ENCODE assay signal across 13 cellular contexts in the genomic region with DNA sequence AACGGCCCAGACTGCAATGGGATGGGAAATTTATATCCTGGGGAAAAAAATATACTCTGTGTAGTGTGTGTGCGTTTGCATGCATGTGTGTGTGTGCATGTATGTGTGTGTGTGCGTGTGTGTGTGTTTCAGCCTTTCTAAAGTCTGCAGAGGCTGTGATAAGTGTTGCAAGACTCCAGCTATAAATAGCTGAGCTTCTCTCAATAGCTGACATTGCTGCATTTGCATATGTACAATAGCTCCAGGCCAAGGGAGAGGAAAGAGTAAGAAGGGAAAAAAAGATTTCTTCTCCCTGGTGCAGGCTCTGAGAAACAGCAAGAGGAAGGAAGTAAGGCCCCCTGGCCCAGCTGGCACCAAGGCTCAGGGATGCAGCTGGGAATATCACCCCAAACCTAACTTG.
A peak's percentile ranks its signal among the peaks of the same experiment; 100 is the strongest.
DNase-seq lines count a peak whose midpoint lies in the region; ATAC-seq and TF ChIP-seq lines count a peak whose summit lies in the region.
"Had no signal": no experiment of that assay in that cellular context is flagged by ENCODE, and none has a peak within 500 bp of the region (broad histone marks: within the 10 kb centered on the region; RNA-seq: fewer than 3 reads in every experiment).

No MANE protein-coding gene starts in this region.

- POLR2A ChIA-PET in BJ (lab: Charles Lee) = interaction anchor here (0.6 kb wide), 1 partner anchor 76 kb away, joined by 9 read pairs; no protein-coding TSS in a partner anchor

- no peaks in the 10 kb centered on the region for H3K36me3 ChIP-seq in BJ (ENCODE audit: control insufficient read depth, insufficient read depth, low read length)
- no peaks in the 10 kb centered on the region for H3K36me3 ChIP-seq in mucosa of descending colon (ENCODE audit: low read depth)
- H3K36me3 ChIP-seq: WERI-Rb-1 had no signal

- no peak overlapping the region for H3K4me3 ChIP-seq in BJ (ENCODE audit: low read depth, low read length)
- H3K4me3 ChIP-seq in mucosa of descending colon = no peak overlapping the region

- no peaks in the 10 kb centered on the region for H3K9me3 ChIP-seq in mucosa of descending colon

- peak; percentile 53 for ATAC-seq in mucosa of descending colon
- no peak for ATAC-seq in HG02885 (IDR thresholded peaks at IDR 0.05; ENCODE audit: poor library complexity, unreplicated experiment)
- no peak for ATAC-seq in HG03095 (IDR thresholded peaks at IDR 0.05; ENCODE audit: unreplicated experiment)
- ATAC-seq: Panc1 had no signal

- TF ChIP-seq POLR2A in erythroblast (IDR thresholded peaks at IDR 0.05; ENCODE audit: low read length) = no peak

- TF ChIP-seq CTCF in BJ (IDR thresholded peaks at IDR 0.05; ENCODE audit: insufficient read depth, low read depth, low read length) (no peak), mucosa of descending colon (IDR thresholded peaks at IDR 0.05) (no peak)

- H3K27me3 ChIP-seq in BJ (ENCODE audit: control insufficient read depth, insufficient read depth, low read length) = peaks cover 25% of the 10 kb centered on the region

- DNase-seq in BJ (ENCODE audit: low read depth) (peak; percentile 22), NOMO-1 (lab: John Stamatoyannopoulos, UW; ENCODE audit: unreplicated experiment in 2 of 2) (peak; percentile 60 to 76), erythroblast (lab: John Stamatoyannopoulos, UW) (peak; percentile 21 to 40), mucosa of descending colon (peak in 1 of 3 donors; percentile 76), HuH-7 (ENCODE audit: low spot score) (no peak)
- no peak for DNase-seq in activated CD4-positive, alpha-beta T cell treated with anti-CD3 and anti-CD28 coated beads, Interleukin-2, amount 50 U/mL, for 1 hour
- DNase-seq: CD8-positive, alpha-beta memory T cell; NCI-H1092; stimulated activated naive CD4-positive, alpha-beta T cell treated with Interleukin-2 at 50 U/mL for 16 hours; WERI-Rb-1 had no signal

- H3K4me1 ChIP-seq in mucosa of descending colon (ENCODE audit: low read depth) = peaks cover 42% of the 10 kb centered on the region

- intact Hi-C loops in mucosa of descending colon (cut with DNase I, micrococcal nuclease) = no loop called here

- CTCF ChIA-PET in BJ (lab: Yijun Ruan, JAX) = interaction anchor here (0.6 to 2.5 kb wide), 3 partner anchors 13 to 669 kb away, joined by 3 to 8 read pairs (median 3); no protein-coding TSS in a partner anchor

Comparison
In these comparisons a context has a peak if more than half of its experiments do, and no peak if none do; other contexts are left out.
1. DNase-seq: peak in BJ (single experiment), NOMO-1 (2 of 2) and erythroblast (2 of 2); none in HuH-7 (single experiment) and activated CD4-positive, alpha-beta T cell treated with anti-CD3 and anti-CD28 coated beads, Interleukin-2, amount 50 U/mL, for 1 hour (single experiment).